Comparison of ENCODE assay signal across 1 cellular context in the genomic region with DNA sequence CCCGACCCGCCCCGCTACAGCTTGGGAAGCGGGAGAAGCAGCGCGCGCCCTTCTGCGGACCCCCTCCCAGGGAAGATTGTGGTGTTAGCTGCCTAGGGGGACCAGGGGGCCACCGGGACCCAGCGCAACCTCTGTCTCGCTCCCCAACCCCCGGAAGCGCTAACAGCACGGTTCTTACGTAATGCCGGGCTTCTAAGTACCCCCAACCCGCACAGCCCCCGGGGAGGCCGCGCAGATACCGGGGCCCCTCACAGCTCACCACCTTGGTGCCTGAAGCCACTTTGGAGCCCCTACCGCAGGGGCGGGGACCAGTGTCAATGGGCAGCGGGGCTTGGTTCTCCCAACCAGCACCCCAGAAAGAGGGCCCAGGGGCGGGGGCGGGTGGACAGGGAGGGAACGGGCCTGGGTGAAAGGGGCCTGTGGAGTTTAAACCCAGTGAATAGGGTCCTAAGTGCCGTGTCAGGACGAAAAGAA.
TF ChIP-seq lines count a peak whose summit lies in the region.

No MANE protein-coding gene starts in this region.

TF ChIP-seq in GM12878, 131 proteins besides CTCF, POLR2A, EP300 and RAD21:
- TF ChIP-seq FOXK2 (IDR thresholded peaks at IDR 0.05) (no peak), SIX5 (IDR thresholded peaks at IDR 0.05; ENCODE audit: low read depth, low read length, severe bottlenecking) (no peak), ETV6 (conservative IDR thresholded peaks at IDR 0.05 in 1 of 2, IDR thresholded peaks at IDR 0.05 in 1 of 2; ENCODE audit: borderline replicate concordance in 1 of 2, low read depth in 1 of 2) (no peak), SMARCA5 (IDR thresholded peaks at IDR 0.05) (no peak), LARP7 (IDR thresholded peaks at IDR 0.05) (no peak)
- TF ChIP-seq, protein P1, sequence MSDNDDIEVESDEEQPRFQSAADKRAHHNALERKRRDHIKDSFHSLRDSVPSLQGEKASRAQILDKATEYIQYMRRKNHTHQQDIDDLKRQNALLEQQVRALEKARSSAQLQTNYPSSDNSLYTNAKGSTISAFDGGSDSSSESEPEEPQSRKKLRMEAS (IDR thresholded peaks at IDR 0.05; ENCODE audit: low read depth, low read length): no peak
